1 cellular context compared by ENCODE assay signal in the genomic region with DNA sequence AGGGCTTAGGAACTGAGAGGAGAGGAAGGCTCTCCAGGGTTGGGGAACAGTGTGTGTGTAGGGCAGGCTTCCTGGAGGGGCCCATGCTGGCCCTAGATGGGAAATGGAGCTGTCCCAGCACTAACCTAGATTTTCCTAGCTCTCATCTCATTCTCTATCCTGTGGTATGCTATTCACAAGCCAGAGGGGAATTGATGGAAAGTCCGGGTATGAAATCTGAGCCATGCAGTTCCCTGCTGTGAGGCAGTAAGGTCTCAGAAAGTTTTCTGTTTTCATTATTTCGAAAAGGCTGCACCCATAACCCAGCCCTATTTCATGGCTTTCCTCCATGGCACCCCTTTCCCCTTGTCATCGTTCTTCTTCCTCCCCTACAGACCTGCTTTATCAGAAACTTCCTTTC.
TF ChIP-seq lines count a peak whose summit lies in the region.

No MANE protein-coding gene starts in this region.

TF ChIP-seq in IMR-90, 13 proteins besides CTCF, POLR2A, EP300 and RAD21:
- no peak for TF ChIP-seq NFE2L2 (IDR thresholded peaks at IDR 0.05; ENCODE audit: low read depth, low read length)
- TF ChIP-seq FOS (IDR thresholded peaks at IDR 0.05; ENCODE audit: low read depth, low read length) = no peak
- no peak for TF ChIP-seq MAZ (IDR thresholded peaks at IDR 0.05; ENCODE audit: borderline replicate concordance, low read depth, low read length)
- TF ChIP-seq RCOR1 (IDR thresholded peaks at IDR 0.05; ENCODE audit: insufficient replicate concordance, low read length) = no peak
- TF ChIP-seq CEBPB (IDR thresholded peaks at IDR 0.05; ENCODE audit: low read depth, low read length) = no peak
- no peak for TF ChIP-seq BHLHE40 (IDR thresholded peaks at IDR 0.05; ENCODE audit: low read depth, low read length)
- no peak for TF ChIP-seq MXI1 (IDR thresholded peaks at IDR 0.05; ENCODE audit: borderline replicate concordance, low read depth, low read length)
- TF ChIP-seq SMC3 (IDR thresholded peaks at IDR 0.05; ENCODE audit: low read depth, low read length) = no peak
- TF ChIP-seq CHD1 (IDR thresholded peaks at IDR 0.05; ENCODE audit: low read depth, low read length) = no peak
- TF ChIP-seq, protein P1, sequence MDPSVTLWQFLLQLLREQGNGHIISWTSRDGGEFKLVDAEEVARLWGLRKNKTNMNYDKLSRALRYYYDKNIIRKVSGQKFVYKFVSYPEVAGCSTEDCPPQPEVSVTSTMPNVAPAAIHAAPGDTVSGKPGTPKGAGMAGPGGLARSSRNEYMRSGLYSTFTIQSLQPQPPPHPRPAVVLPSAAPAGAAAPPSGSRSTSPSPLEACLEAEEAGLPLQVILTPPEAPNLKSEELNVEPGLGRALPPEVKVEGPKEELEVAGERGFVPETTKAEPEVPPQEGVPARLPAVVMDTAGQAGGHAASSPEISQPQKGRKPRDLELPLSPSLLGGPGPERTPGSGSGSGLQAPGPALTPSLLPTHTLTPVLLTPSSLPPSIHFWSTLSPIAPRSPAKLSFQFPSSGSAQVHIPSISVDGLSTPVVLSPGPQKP (IDR thresholded peaks at IDR 0.05; ENCODE audit: borderline replicate concordance, low read depth, low read length) = no peak
- TF ChIP-seq, protein P2, sequence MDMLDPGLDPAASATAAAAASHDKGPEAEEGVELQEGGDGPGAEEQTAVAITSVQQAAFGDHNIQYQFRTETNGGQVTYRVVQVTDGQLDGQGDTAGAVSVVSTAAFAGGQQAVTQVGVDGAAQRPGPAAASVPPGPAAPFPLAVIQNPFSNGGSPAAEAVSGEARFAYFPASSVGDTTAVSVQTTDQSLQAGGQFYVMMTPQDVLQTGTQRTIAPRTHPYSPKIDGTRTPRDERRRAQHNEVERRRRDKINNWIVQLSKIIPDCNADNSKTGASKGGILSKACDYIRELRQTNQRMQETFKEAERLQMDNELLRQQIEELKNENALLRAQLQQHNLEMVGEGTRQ (IDR thresholded peaks at IDR 0.05; ENCODE audit: low read depth, low read length) = no peak
- no peak for TF ChIP-seq MAFK (IDR thresholded peaks at IDR 0.05; ENCODE audit: low read depth, low read length)
